ENCODE assay signal across 8 cellular contexts in genomic region chr9:123267481-123268239, GRCh38. TPM values are rescaled to one million over a fixed set of nuclear protein-coding genes. Genes with fewer than 3 reads are reported as not detected.
DNase-seq lines count a peak whose midpoint lies in the region; ATAC-seq and TF ChIP-seq lines count a peak whose summit lies in the region.

No MANE protein-coding gene starts in this region.

- no peaks in the 10 kb centered on the region for H3K9me3 ChIP-seq in OCI-LY3 (ENCODE audit: insufficient read depth, low read length)
- H3K9me3 ChIP-seq in thoracic aorta: no peaks in the 10 kb centered on the region

- peaks cover 21% of the 10 kb centered on the region; the same call in 1 of the 2 replicates for H4K20me1 ChIP-seq in OCI-LY3 (ENCODE audit: insufficient read depth, low read length)

- DNase-seq in stimulated activated CD4-positive, alpha-beta T cell treated with anti-CD3 and anti-CD28 coated beads, Interleukin-12 subunit alpha, Interleukin-12 subunit beta, amount 100 ng/mL, for 4 hours: peak; percentile 10
- no peak for DNase-seq in stimulated activated CD4-positive, alpha-beta T cell treated with anti-CD3 and anti-CD28 coated beads, Interleukin-2, amount 100 ng/mL, for 48 hours
- DNase-seq in lower leg skin (ENCODE audit: low spot score in 2 of 2) (peak in 1 of 2 donors; percentile 88), thoracic aorta (ENCODE audit: low spot score) (no peak), SHP77 treated with DMSO at 0.1 percent for 48 hours (lab: John Stamatoyannopoulos, UW) (no peak)

- no peaks in the 10 kb centered on the region for H3K36me3 ChIP-seq in OCI-LY3 (replicated peaks; ENCODE audit: low read depth, low read length)
- H3K36me3 ChIP-seq in thoracic aorta: no peaks in the 10 kb centered on the region

- H3K27me3 ChIP-seq in OCI-LY3 (ENCODE audit: low read depth, low read length) (no peaks in the 10 kb centered on the region), thoracic aorta (replicated peaks; ENCODE audit: insufficient read depth) (no peaks in the 10 kb centered on the region)

- no peak for TF ChIP-seq CTCF in OCI-LY3 (IDR thresholded peaks at IDR 0.05; ENCODE audit: low read depth, low read length)
- no peak for TF ChIP-seq CTCF in brain (conservative IDR thresholded peaks at IDR 0.05)
- TF ChIP-seq CTCF in lower leg skin (IDR thresholded peaks at IDR 0.05): no peak
- TF ChIP-seq CTCF in thoracic aorta (IDR thresholded peaks at IDR 0.05): no peak

- H3K4me1 ChIP-seq in OCI-LY3 (ENCODE audit: low read length) (peaks cover 16% of the 10 kb centered on the region), thoracic aorta (ENCODE audit: control insufficient read depth in 1 of 2, low read depth in 2 of 2) (peaks cover 0 to 4% of the 10 kb centered on the region in 2 donors)

- H3K4me3 ChIP-seq in OCI-LY3 (ENCODE audit: low read length) (peak overlapping the region; percentile 87), lower leg skin (ENCODE audit: low read depth, poor library complexity, severe bottlenecking) (peak overlapping the region; percentile 49), thoracic aorta (peak overlapping the region; percentile 99)

- no peak for TF ChIP-seq POLR2A in lower leg skin (IDR thresholded peaks at IDR 0.05)

- H3K4me3 Mint-ChIP-seq in brain: peak overlapping the region; percentile 85 to 93 (median 88)

- no peak overlapping the region for H3K27ac ChIP-seq in OCI-LY3 (ENCODE audit: low read length)
- H3K27ac ChIP-seq in thoracic aorta: no peak overlapping the region

- peaks cover 44% of the 10 kb centered on the region for H3K79me2 ChIP-seq in OCI-LY3 (ENCODE audit: low read length)

- ATAC-seq in thoracic aorta (ENCODE audit: insufficient number of reproducible peaks, low FRiP score, low read depth) (no peak), HG03139 (IDR thresholded peaks at IDR 0.05; ENCODE audit: unreplicated experiment) (no peak)

- H2AFZ ChIP-seq in OCI-LY3 (ENCODE audit: low read depth, low read length): peak overlapping the region; percentile 7; the same call in 1 of the 2 replicates

- intact Hi-C loops in lower leg skin (cut with DNase I; ENCODE audit: low total_unique reads): no loop called here

- no peaks in the 10 kb centered on the region for H3K9me3 Mint-ChIP-seq in brain

- peaks cover 10% of the 10 kb centered on the region for H3K27me3 Mint-ChIP-seq in brain

- peak overlapping the region; percentile 46 to 94 (median 82) for H3K27ac Mint-ChIP-seq in brain

- H3K9ac ChIP-seq in OCI-LY3 (ENCODE audit: low read length): peak overlapping the region; percentile 89

- H3K36me3 Mint-ChIP-seq in brain: no peaks in the 10 kb centered on the region

- H3K4me2 ChIP-seq in OCI-LY3 (ENCODE audit: low read length): peak overlapping the region; percentile 94

- WGBS in lower leg skin, 2 donors: 5 to 6% methylated on average over 29 to 43 of the region's 43 CpGs

- peaks cover 55% of the 10 kb centered on the region for H3K4me1 Mint-ChIP-seq in brain

RNA-seq across cellular contexts. Expression of gene STRBP, which starts 0.7 kb away (rescaled TPM):
- 56.7 TPM for polyA plus RNA-seq in brain (ENCODE audit: insufficient read depth, low read depth, low replicate concordance)
- total RNA-seq in lower leg skin: 10 to 100 TPM in 1 of 4 donors, 1 to 10 TPM in 3; 6.5 to 11.8 (median 8.8) TPM
- total RNA-seq in thoracic aorta: 1 to 10 TPM; 2.8 to 3.3 TPM

Comparison
In these comparisons a context has a peak if more than half of its experiments do, and no peak if none do; other contexts are left out.
1. H3K4me3 ChIP-seq: peak in every context shown above with its lines; median percentile 99 in thoracic aorta; 87 in OCI-LY3; 49 in lower leg skin.